ENCODE assay signal across 9 cellular contexts in the genomic region with DNA sequence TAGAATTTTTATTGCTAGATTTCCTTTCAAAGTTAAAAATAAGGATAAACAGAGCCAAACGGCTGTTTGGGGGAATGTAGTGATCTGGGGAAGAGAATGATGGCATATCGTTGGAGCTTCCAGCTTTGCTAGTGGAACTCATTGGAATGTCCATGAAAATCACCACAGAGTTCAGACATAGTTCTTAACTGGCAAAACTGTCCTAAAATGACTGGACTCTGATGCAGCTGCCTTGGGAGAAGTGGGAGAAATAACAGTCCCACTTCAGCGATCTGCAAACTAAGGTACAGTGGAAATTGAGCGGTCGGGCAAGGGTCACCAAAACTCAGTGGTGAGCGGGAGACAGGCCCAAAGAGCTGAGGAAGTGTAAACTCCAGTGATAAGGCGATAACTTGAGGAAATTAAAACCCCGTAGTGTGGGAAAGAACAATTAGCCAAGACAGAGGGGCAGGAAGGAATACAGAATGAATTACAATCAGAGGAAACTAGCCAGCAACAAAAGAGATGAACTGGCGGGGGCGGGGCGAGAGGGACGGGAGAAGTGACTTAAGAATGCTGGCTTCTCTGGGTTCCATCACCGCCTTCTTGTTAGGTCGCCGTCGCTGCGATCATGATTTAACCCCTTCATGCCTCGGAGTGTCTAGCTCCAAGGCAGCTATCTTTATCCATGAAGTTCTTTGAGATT.
DNase-seq lines count a peak whose midpoint lies in the region; ATAC-seq and TF ChIP-seq lines count a peak whose summit lies in the region.
"Had no signal": no experiment of that assay in that cellular context is flagged by ENCODE, and none has a peak within 500 bp of the region (broad histone marks: within the 10 kb centered on the region; RNA-seq: fewer than 3 reads in every experiment).

No MANE protein-coding gene starts in this region.

- H3K36me3 ChIP-seq in neuron (ENCODE audit: insufficient read depth, low read length), result no peaks in the 10 kb centered on the region

- ATAC-seq in GM18502 (IDR thresholded peaks at IDR 0.05; ENCODE audit: poor library complexity, unreplicated experiment), result no peak
- no peak for ATAC-seq in GM18870 (IDR thresholded peaks at IDR 0.05; ENCODE audit: unreplicated experiment)
- ATAC-seq in stimulated activated naive CD8-positive, alpha-beta T cell treated with anti-CD3 and anti-CD28 coated beads, Interleukin-15, Interleukin-2, amounts not matched to agents 100 U/mL and 50 U/mL, for 24 hours, result no peak
- no peak for ATAC-seq in HG03135 (IDR thresholded peaks at IDR 0.05; ENCODE audit: unreplicated experiment)

- H3K9me3 Mint-ChIP-seq in CD14-positive monocyte, result peaks cover 0 to 3% (median 0%) of the 10 kb centered on the region in 7 donors

- H3K9me3 ChIP-seq in neuron (ENCODE audit: low read length), result no peaks in the 10 kb centered on the region

- H3K4me3 ChIP-seq in neuron (ENCODE audit: low read length), result peak overlapping the region; percentile 17

- POLR2A ChIA-PET in RWPE1 (lab: Yijun Ruan, JAX; ENCODE audit: low non-redundant PET), result no interaction called here

- peak overlapping the region; percentile 50; the same call in 1 of the 2 replicates for H3K27ac ChIP-seq in RWPE1

- peak overlapping the region; percentile 32 for H2AFZ ChIP-seq in neuron (ENCODE audit: low read depth, low read length)

- intact Hi-C loops in CD14-positive monocyte (cut with micrococcal nuclease), result no loop called here

- CTCF ChIA-PET in RWPE1 (lab: Yijun Ruan, JAX), result interaction anchor here (1.0 to 1.7 kb wide), 3 partner anchors 9 to 282 kb away, joined by 4 to 17 read pairs (median 4); no protein-coding TSS in a partner anchor

- peak overlapping the region in 1 of 7 donors; percentile 58 for H3K27ac Mint-ChIP-seq in CD14-positive monocyte

- H3K4me3 Mint-ChIP-seq in CD14-positive monocyte, result peak overlapping the region; percentile 3 to 46

- H3K36me3 Mint-ChIP-seq in CD14-positive monocyte, result peaks cover 0 to 5% of the 10 kb centered on the region in 2 donors

- peaks cover 33 to 52% (median 34%) of the 10 kb centered on the region in 3 donors for H3K27me3 Mint-ChIP-seq in CD14-positive monocyte (ENCODE audit: low read depth in 3 of 3)

- H3K27me3 ChIP-seq in neuron (ENCODE audit: insufficient read depth, low read length), result no peaks in the 10 kb centered on the region

- peaks cover 8% of the 10 kb centered on the region for H3K4me1 ChIP-seq in neuron (ENCODE audit: insufficient read depth, low read length)

- TF ChIP-seq CTCF in CD14-positive monocyte (IDR thresholded peaks at IDR 0.05) (no peak), RWPE1 (conservative IDR thresholded peaks at IDR 0.05; ENCODE audit: low read depth) (no peak)

- no peak for DNase-seq in CD14-positive monocyte (ENCODE audit: low spot score)
- DNase-seq in RWPE1 (ENCODE audit: low spot score), result no peak
- peak; percentile 65 for DNase-seq in glomerular visceral epithelial cell (ENCODE audit: extremely low spot score)
- DNase-seq in stimulated activated naive CD8-positive, alpha-beta T cell treated with anti-CD3 and anti-CD28 coated beads, Interleukin-15, Interleukin-2, amounts not matched to agents 100 U/mL and 50 U/mL, for 24 hours, result no peak
- DNase-seq: NCI-H2171 had no signal

- H3K4me1 Mint-ChIP-seq in CD14-positive monocyte, result peaks cover 21% of the 10 kb centered on the region
